In genomic region chrX:95248386-95248785, GRCh38 we compare ENCODE assay signal across 29 cellular contexts.
"Had no signal": no experiment of that assay in that cellular context is flagged by ENCODE, and none has a peak within 500 bp of the region (broad histone marks: within the 10 kb centered on the region; RNA-seq: fewer than 3 reads in every experiment).

No MANE protein-coding gene starts in this region.

- H3K4me3 ChIP-seq: pancreas, prostate gland, right atrium auricular region, skin epidermis, smooth muscle cell, spleen, suprapubic skin, testis, tibial artery, transverse colon, upper lobe of right lung, vagina had no signal

- H3K27ac ChIP-seq: neutrophil, pancreas, prostate gland, right atrium auricular region, skin epidermis, spleen, suprapubic skin, testis, tibial artery, transverse colon, upper lobe of right lung, vagina had no signal

- H3K27me3 ChIP-seq: neutrophil, pancreas, right atrium auricular region, spleen, suprapubic skin, testis, tibial artery, transverse colon, upper lobe of right lung, vagina had no signal

- H3K36me3 ChIP-seq: neutrophil, pancreas, prostate gland, right atrium auricular region, spleen, suprapubic skin, tibial artery, transverse colon, upper lobe of right lung, vagina had no signal

- ATAC-seq: naive thymus-derived CD8-positive, alpha-beta T cell; natural killer cell treated with Interleukin-12 subunit alpha and Interleukin-12 subunit beta and Interleukin-15 and Interleukin-18, amount 100 ng/mL, for 72 hours; pancreas; sciatic nerve; stimulated activated memory B cell treated with anti-CD40 and anti-IgM and Interleukin-4, amounts not matched to agents 10 μg/mL and 1 μg/mL and 100 μg/mL, for 72 hours; stimulated activated naive CD8-positive, alpha-beta T cell treated with anti-CD3 and anti-CD28 coated beads, Interleukin-15, amount 100 ng/mL, for 72 hours; stimulated activated naive CD8-positive, alpha-beta T cell treated with anti-CD3 and anti-CD28 coated beads, Interleukin-15, Interleukin-2, amounts not matched to agents 100 U/mL and 50 U/mL, for 24 hours; upper lobe of right lung had no signal

- H3K4me2 ChIP-seq: smooth muscle cell had no signal

- H3K4me1 ChIP-seq: pancreas, prostate gland, right atrium auricular region, spleen, suprapubic skin, testis, tibial artery, transverse colon, upper lobe of right lung, vagina had no signal

- H3K9me3 ChIP-seq: neutrophil, pancreas, prostate gland, suprapubic skin, testis, tibial artery, transverse colon, upper lobe of right lung, vagina had no signal

- DNase-seq: naive thymus-derived CD8-positive, alpha-beta T cell; nephron progenitor cell; nucleus accumbens; pancreas; retina; spleen; stimulated activated CD4-positive, alpha-beta T cell treated with anti-CD3 and anti-CD28 coated beads, Interleukin-12 subunit alpha, Interleukin-12 subunit beta, amount 100 ng/mL, for 4 hours; stimulated activated CD4-positive, alpha-beta T cell treated with anti-CD3 and anti-CD28 coated beads, Interleukin-1b, Interleukin-23, amount 100 ng/mL, for 48 hours; stimulated activated CD4-positive, alpha-beta T cell treated with anti-CD3 and anti-CD28 coated beads, Interleukin-4, amount 100 ng/mL, for 1 hour; stimulated activated CD4-positive, alpha-beta T cell treated with anti-CD3 and anti-CD28 coated beads, Interleukin-4, amount 100 ng/mL, for 4 hours; stimulated activated CD8-positive, alpha-beta memory T cell treated with anti-CD3 and anti-CD28 coated beads, Interleukin-4, amount 100 ng/mL, for 48 hours; stimulated activated naive CD4-positive, alpha-beta T cell; stimulated activated naive CD8-positive, alpha-beta T cell treated with anti-CD3 and anti-CD28 coated beads, Interleukin-15, amount 100 ng/mL, for 72 hours; stimulated activated naive CD8-positive, alpha-beta T cell treated with anti-CD3 and anti-CD28 coated beads, Interleukin-15, Interleukin-2, amounts not matched to agents 100 U/mL and 50 U/mL, for 24 hours; substantia nigra; testis; tibial artery; transverse colon; upper lobe of right lung had no signal
